17 cellular contexts compared by ENCODE assay signal in the genomic region with DNA sequence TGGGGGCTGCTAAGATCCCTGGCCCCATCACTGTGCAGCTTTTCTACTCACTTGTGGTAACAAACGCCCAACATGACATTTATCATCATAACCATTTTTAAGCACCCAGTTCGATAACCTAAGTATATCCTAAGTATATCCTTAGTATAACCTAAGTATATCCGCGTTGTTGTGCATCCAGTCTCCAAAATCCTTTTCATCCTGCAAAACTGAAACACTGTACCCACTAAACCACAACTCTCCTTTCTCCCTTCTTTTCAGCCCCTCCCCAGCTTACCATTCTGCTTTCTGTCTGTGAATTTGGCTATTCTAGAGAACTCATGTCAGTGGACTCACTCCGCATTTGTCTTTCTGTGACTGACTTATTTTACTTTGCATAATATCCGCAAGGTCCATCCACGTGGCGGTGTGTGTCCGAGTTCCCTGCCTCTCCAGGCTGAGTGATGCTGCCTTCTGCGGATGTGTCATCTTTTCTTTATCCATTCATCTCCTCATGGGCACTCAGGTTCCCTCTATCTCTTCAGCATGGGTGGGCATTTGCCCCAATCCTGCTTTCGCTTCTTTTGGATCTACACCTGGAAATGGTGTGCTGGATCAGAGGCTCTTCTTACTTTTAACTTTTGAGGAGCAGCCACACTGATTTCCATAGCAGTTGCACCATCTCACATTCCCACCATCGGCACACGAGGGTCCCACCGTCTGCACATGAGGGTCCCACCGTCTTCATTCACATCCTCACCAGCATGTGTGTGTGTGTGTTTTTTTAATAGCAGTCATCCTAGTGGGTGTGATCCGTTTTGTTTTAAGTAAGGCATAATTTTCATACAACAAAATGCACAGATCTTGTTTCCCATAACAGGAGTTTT.
DNase-seq lines count a peak whose midpoint lies in the region; ATAC-seq and TF ChIP-seq lines count a peak whose summit lies in the region.
"Had no signal": no experiment of that assay in that cellular context is flagged by ENCODE, and none has a peak within 500 bp of the region (broad histone marks: within the 10 kb centered on the region; RNA-seq: fewer than 3 reads in every experiment).

No MANE protein-coding gene starts in this region.

- intact Hi-C loops in activated CD8-positive, alpha-beta T cell treated with anti-CD3 and anti-CD28 coated beads for 36 hours (cut with micrococcal nuclease): no loop called here
- intact Hi-C loops in Right ventricle myocardium superior (cut with DNase I): no loop called here

- H4K20me1 ChIP-seq in Karpas-422 (ENCODE audit: insufficient read depth, low read depth, low read length): no peaks in the 10 kb centered on the region

- H3K27me3 Mint-ChIP-seq in activated CD8-positive, alpha-beta T cell treated with anti-CD3 and anti-CD28 coated beads, Interleukin-2, amount 10 ng/mL, durations not matched to agents 7 days and 5 days (ENCODE audit: low read depth): peaks cover under 1% of the 10 kb centered on the region
- H3K27me3 Mint-ChIP-seq in activated CD8-positive, alpha-beta T cell treated with anti-CD3 and anti-CD28 coated beads for 36 hours: no peaks in the 10 kb centered on the region
- H3K27me3 Mint-ChIP-seq in chondrocyte (ENCODE audit: low read depth): peaks cover 29% of the 10 kb centered on the region

- H3K9ac ChIP-seq in Karpas-422 (ENCODE audit: low read length) (peak overlapping the region; percentile 61), subcutaneous abdominal adipose tissue (ENCODE audit: low read length in 5 of 5) (peak overlapping the region in 1 of 5 donors; percentile 58)

- H3K36me3 ChIP-seq in Karpas-422 (ENCODE audit: insufficient read depth, low read length) (no peaks in the 10 kb centered on the region), subcutaneous abdominal adipose tissue (ENCODE audit: control insufficient read depth in 5 of 5, insufficient read depth in 5 of 5, low read length in 5 of 5) (no peaks in the 10 kb centered on the region)
- H3K36me3 ChIP-seq: MG63 had no signal

- H3K9me3 ChIP-seq in Karpas-422 (ENCODE audit: low read length) (no peaks in the 10 kb centered on the region), subcutaneous abdominal adipose tissue (ENCODE audit: control insufficient read depth in 5 of 5, low read length in 5 of 5) (no peaks in the 10 kb centered on the region)
- H3K9me3 ChIP-seq: Caco-2, MG63 had no signal

- H3K27me3 ChIP-seq in Karpas-422 (ENCODE audit: low read length) (no peaks in the 10 kb centered on the region), subcutaneous abdominal adipose tissue (ENCODE audit: control insufficient read depth in 5 of 5, insufficient read depth in 4 of 5, low read length in 5 of 5) (peaks cover 0 to 36% (median 18%) of the 10 kb centered on the region in 5 donors)
- H3K27me3 ChIP-seq: MG63 had no signal

- H3K4me1 Mint-ChIP-seq in activated CD8-positive, alpha-beta T cell treated with anti-CD3 and anti-CD28 coated beads, Interleukin-2, amount 10 ng/mL, durations not matched to agents 7 days and 5 days (ENCODE audit: low read depth): peaks cover 38% of the 10 kb centered on the region
- H3K4me1 Mint-ChIP-seq in activated CD8-positive, alpha-beta T cell treated with anti-CD3 and anti-CD28 coated beads for 36 hours (ENCODE audit: low read depth): peaks cover 41% of the 10 kb centered on the region
- no peaks in the 10 kb centered on the region for H3K4me1 Mint-ChIP-seq in chondrocyte (ENCODE audit: low read depth)

- H3K4me3 ChIP-seq in Karpas-422 (ENCODE audit: low read length) (no peak overlapping the region), subcutaneous abdominal adipose tissue (ENCODE audit: low read depth in 1 of 5, low read length in 5 of 5) (no peak overlapping the region)
- H3K4me3 ChIP-seq: MG63 had no signal

- no peak for ATAC-seq in activated CD8-positive, alpha-beta T cell treated with anti-CD3 and anti-CD28 coated beads, Interleukin-2, amount 10 ng/mL, durations not matched to agents 7 days and 5 days
- ATAC-seq in activated CD8-positive, alpha-beta T cell treated with anti-CD3 and anti-CD28 coated beads for 36 hours: no peak
- no peak for ATAC-seq in Right ventricle myocardium superior (ENCODE audit: poor library complexity)

- TF ChIP-seq CTCF in activated CD8-positive, alpha-beta T cell treated with anti-CD3 and anti-CD28 coated beads for 36 hours (IDR thresholded peaks at IDR 0.05): no peak
- TF ChIP-seq CTCF in chondrocyte (IDR thresholded peaks at IDR 0.05): no peak

- H3K27ac ChIP-seq in Karpas-422 (ENCODE audit: low read length): no peak overlapping the region
- peak overlapping the region; percentile 71 for H3K27ac ChIP-seq in subcutaneous abdominal adipose tissue (ENCODE audit: low read depth, low read length)

- H3K9me3 Mint-ChIP-seq in activated CD8-positive, alpha-beta T cell treated with anti-CD3 and anti-CD28 coated beads, Interleukin-2, amount 10 ng/mL, durations not matched to agents 7 days and 5 days (ENCODE audit: insufficient read depth): no peaks in the 10 kb centered on the region
- no peaks in the 10 kb centered on the region for H3K9me3 Mint-ChIP-seq in activated CD8-positive, alpha-beta T cell treated with anti-CD3 and anti-CD28 coated beads for 36 hours
- peaks cover 2% of the 10 kb centered on the region for H3K9me3 Mint-ChIP-seq in chondrocyte (ENCODE audit: low read depth)
- H3K9me3 Mint-ChIP-seq: stimulated activated naive CD8-positive, alpha-beta T cell treated with anti-CD3 and anti-CD28 coated beads, Interleukin-15, Interleukin-2, amounts not matched to agents 100 ng/mL and 50 ng/mL, for 24 hours had no signal

- POLR2A ChIA-PET in activated CD8-positive, alpha-beta T cell treated with anti-CD3 and anti-CD28 coated beads, Interleukin-2, amount 10 ng/mL, durations not matched to agents 7 days and 5 days (lab: Charles Lee): no interaction called here
- POLR2A ChIA-PET in activated CD8-positive, alpha-beta T cell treated with anti-CD3 and anti-CD28 coated beads for 36 hours (lab: Charles Lee): interaction anchor here (1.3 kb wide), 1 partner anchor 30 kb away, joined by 3 read pairs; no protein-coding TSS in a partner anchor

- H3K4me3 Mint-ChIP-seq in activated CD8-positive, alpha-beta T cell treated with anti-CD3 and anti-CD28 coated beads, Interleukin-2, amount 10 ng/mL, durations not matched to agents 7 days and 5 days: no peak overlapping the region
- no peak overlapping the region for H3K4me3 Mint-ChIP-seq in activated CD8-positive, alpha-beta T cell treated with anti-CD3 and anti-CD28 coated beads for 36 hours
- no peak overlapping the region for H3K4me3 Mint-ChIP-seq in chondrocyte (ENCODE audit: unreplicated experiment)
- H3K4me3 Mint-ChIP-seq: stimulated activated naive CD8-positive, alpha-beta T cell treated with anti-CD3 and anti-CD28 coated beads, Interleukin-15, Interleukin-2, amounts not matched to agents 100 ng/mL and 50 ng/mL, for 24 hours had no signal

- peak overlapping the region; percentile 52 for H2AFZ ChIP-seq in Karpas-422 (ENCODE audit: low read length)

- peak overlapping the region; percentile 39 for H3K4me2 ChIP-seq in Karpas-422 (ENCODE audit: low read depth, low read length, poor library complexity, severe bottlenecking)

- CTCF ChIA-PET in activated CD8-positive, alpha-beta T cell treated with anti-CD3 and anti-CD28 coated beads, Interleukin-2, amount 10 ng/mL, durations not matched to agents 7 days and 5 days (lab: Charles Lee): interaction anchor here (0.7 kb wide), 1 partner anchor 23 kb away, joined by 4 read pairs; no protein-coding TSS in a partner anchor
- CTCF ChIA-PET in activated CD8-positive, alpha-beta T cell treated with anti-CD3 and anti-CD28 coated beads for 36 hours (lab: Charles Lee): interaction anchor here (1.0 kb wide), 1 partner anchor 23 kb away, joined by 3 read pairs; no protein-coding TSS in a partner anchor

- no peaks in the 10 kb centered on the region for H3K9me2 ChIP-seq in Karpas-422 (replicated peaks; ENCODE audit: insufficient read depth, low read length)

- no peak for DNase-seq in activated CD8-positive, alpha-beta T cell treated with anti-CD3 and anti-CD28 coated beads, Interleukin-2, amount 10 ng/mL, durations not matched to agents 7 days and 5 days
- DNase-seq in activated CD8-positive, alpha-beta T cell treated with anti-CD3 and anti-CD28 coated beads for 36 hours: no peak
- DNase-seq in Karpas-422 (no peak), chondrocyte (ENCODE audit: low spot score) (peak; percentile 41), dedifferentiated amniotic fluid mesenchymal stem cell (ENCODE audit: extremely low spot score) (no peak), Right ventricle myocardium superior (no peak), NCI-H1436 treated with DMSO at 0.1 percent for 48 hours (lab: John Stamatoyannopoulos, UW) (no peak)
- DNase-seq: Caco-2, hypothalamus, kidney glomerular epithelial cell, MG63, midbrain, NCI-H1694, NCI-H446, SIG-M5 had no signal

- peak overlapping the region; percentile 6 for H3K27ac Mint-ChIP-seq in activated CD8-positive, alpha-beta T cell treated with anti-CD3 and anti-CD28 coated beads, Interleukin-2, amount 10 ng/mL, durations not matched to agents 7 days and 5 days
- H3K27ac Mint-ChIP-seq in activated CD8-positive, alpha-beta T cell treated with anti-CD3 and anti-CD28 coated beads for 36 hours: no peak overlapping the region
- H3K27ac Mint-ChIP-seq in chondrocyte (ENCODE audit: unreplicated experiment): no peak overlapping the region
- H3K27ac Mint-ChIP-seq: stimulated activated naive CD8-positive, alpha-beta T cell treated with anti-CD3 and anti-CD28 coated beads, Interleukin-15, Interleukin-2, amounts not matched to agents 100 ng/mL and 50 ng/mL, for 24 hours had no signal

- peaks cover 68% of the 10 kb centered on the region for H3K4me1 ChIP-seq in Karpas-422 (ENCODE audit: low read length)
- H3K4me1 ChIP-seq in subcutaneous abdominal adipose tissue (ENCODE audit: control insufficient read depth in 5 of 5, insufficient read depth in 5 of 5, low read length in 5 of 5): peaks cover 0 to 44% (median 3%) of the 10 kb centered on the region in 5 donors

- no peaks in the 10 kb centered on the region for H3K36me3 Mint-ChIP-seq in activated CD8-positive, alpha-beta T cell treated with anti-CD3 and anti-CD28 coated beads, Interleukin-2, amount 10 ng/mL, durations not matched to agents 7 days and 5 days (ENCODE audit: low read depth)
- no peaks in the 10 kb centered on the region for H3K36me3 Mint-ChIP-seq in activated CD8-positive, alpha-beta T cell treated with anti-CD3 and anti-CD28 coated beads for 36 hours (ENCODE audit: low read depth)
- H3K36me3 Mint-ChIP-seq in chondrocyte (ENCODE audit: low read depth): no peaks in the 10 kb centered on the region

- no peaks in the 10 kb centered on the region for H3K79me2 ChIP-seq in Karpas-422 (ENCODE audit: low read length)
